In genomic region chr5:154791535-154791934, GRCh38 we compare ENCODE assay signal across 14 cellular contexts. TPM values are rescaled to one million over a fixed set of nuclear protein-coding genes. Genes with fewer than 3 reads are reported as not detected.
DNase-seq lines count a peak whose midpoint lies in the region; ATAC-seq, FAIRE-seq and TF ChIP-seq lines count a peak whose summit lies in the region.
"Had no signal": no experiment of that assay in that cellular context is flagged by ENCODE, and none has a peak within 500 bp of the region (broad histone marks: within the 10 kb centered on the region; RNA-seq: fewer than 3 reads in every experiment).

No MANE protein-coding gene starts in this region.

- POLR2A ChIA-PET in A673 (lab: Charles Lee; ENCODE audit: low non-redundant PET) = no interaction called here

- intact Hi-C loops in A673 (cut with micrococcal nuclease; ENCODE audit: unreplicated experiment) = no loop called here

- CTCF ChIA-PET in A673 (lab: Charles Lee) = no interaction called here

- DNase-seq in GM12891 (ENCODE audit: insufficient read length, low spot score) = no peak
- DNase-seq in Ammon's horn (ENCODE audit: low spot score) = no peak
- no peak for DNase-seq in A673 (ENCODE audit: low spot score)
- no peak for DNase-seq in WERI-Rb-1
- DNase-seq in RKO (ENCODE audit: low spot score) = no peak
- DNase-seq: activated naive CD4-positive, alpha-beta T cell treated with anti-CD3 and anti-CD28 coated beads for 36 hours; erythroblast; mesendoderm; NCI-H748 treated with DMSO at 0.1 percent for 48 hours; stimulated activated CD4-positive, alpha-beta T cell treated with anti-CD3 and anti-CD28 coated beads, Interleukin-1b, Interleukin-23, amount 100 ng/mL, for 48 hours had no signal

- H3K4me3 ChIP-seq in A673 (ENCODE audit: low read depth, low read length, poor library complexity, severe bottlenecking) = no peak overlapping the region
- H3K4me3 ChIP-seq in WERI-Rb-1 (ENCODE audit: low read depth, low read length) = no peak overlapping the region

- no TSS peak for BruUV-seq in A673 (replicated peaks; lab: Mats Ljungman, UMichigan)

- peak; percentile 76 for ATAC-seq in GM19452 (IDR thresholded peaks at IDR 0.05; ENCODE audit: unreplicated experiment)
- ATAC-seq in HG02798 (IDR thresholded peaks at IDR 0.05; ENCODE audit: poor library complexity, unreplicated experiment) = peak; percentile 76
- ATAC-seq in HG03460 (IDR thresholded peaks at IDR 0.05; ENCODE audit: unreplicated experiment) = peak; percentile 74

- no peak for TF ChIP-seq POLR2A in GM12891 (IDR thresholded peaks at IDR 0.05; ENCODE audit: low read depth, low read length)

- no peaks in the 10 kb centered on the region for H3K9me3 ChIP-seq in A673 (ENCODE audit: low read depth, low read length, poor library complexity, severe bottlenecking)
- H3K9me3 ChIP-seq in WERI-Rb-1 (ENCODE audit: severe bottlenecking) = no peaks in the 10 kb centered on the region

- no peak overlapping the region for H3K27ac ChIP-seq in A673 (ENCODE audit: low read depth, low read length, poor library complexity, severe bottlenecking)
- no peak overlapping the region for H3K27ac ChIP-seq in WERI-Rb-1
- H3K27ac ChIP-seq: parathyroid adenoma had no signal

- TF ChIP-seq CTCF in A673 (conservative IDR thresholded peaks at IDR 0.05; ENCODE audit: low read depth, low read length) = no peak
- no peak for TF ChIP-seq CTCF in WERI-Rb-1 (IDR thresholded peaks at IDR 0.05; ENCODE audit: low read depth, low read length)

- H3K27me3 ChIP-seq in A673 (replicated peaks; ENCODE audit: insufficient read depth, low read depth, low read length, poor library complexity) (no peaks in the 10 kb centered on the region), WERI-Rb-1 (ENCODE audit: insufficient read depth, low read depth, severe bottlenecking) (no peaks in the 10 kb centered on the region)

- no peaks in the 10 kb centered on the region for H3K4me1 ChIP-seq in A673 (ENCODE audit: insufficient read depth, low read length, poor library complexity, severe bottlenecking)

- H3K36me3 ChIP-seq in A673 (ENCODE audit: insufficient read depth, low read length, poor library complexity, severe bottlenecking) (peaks cover 54% of the 10 kb centered on the region), WERI-Rb-1 (peaks cover 62% of the 10 kb centered on the region)

- peak; percentile 71 for FAIRE-seq in GM12891 (lab: Jason Lieb, UNC)

TF ChIP-seq in GM12891, 5 proteins besides CTCF, POLR2A, EP300 and RAD21:
- TF ChIP-seq PAX5 (IDR thresholded peaks at IDR 0.05; ENCODE audit: insufficient read depth, low read length, severe bottlenecking) (no peak), POU2F2 (IDR thresholded peaks at IDR 0.05; ENCODE audit: low read depth, low read length) (peak; percentile 39; the same call in 1 of the 2 replicates), POLR2AphosphoS5 (IDR thresholded peaks at IDR 0.05; ENCODE audit: low read depth, low read length) (no peak), SPI1 (IDR thresholded peaks at IDR 0.05; ENCODE audit: low read depth, low read length) (peak; percentile 48; the same call in 1 of the 2 replicates)

RNA-seq across cellular contexts. Expression of gene LARP1, which starts 36.4 kb away (rescaled TPM):
- polyA plus RNA-seq in GM12891 (2012; ENCODE audit: low read depth, missing spikeins) = 43.5 TPM
- 257 and 269 TPM in 2 replicates for total RNA-seq in A673 (2021)

RNA-seq across cellular contexts. Expression of gene FAXDC2, which starts 58.9 kb away (rescaled TPM):
- polyA plus RNA-seq in GM12891 (2012; ENCODE audit: low read depth, missing spikeins) = 0.76 TPM
- total RNA-seq in A673 (2021) = 0.44 TPM in 1 of 2 replicates, not detected in the other
- total RNA-seq: activated naive CD4-positive, alpha-beta T cell treated with anti-CD3 and anti-CD28 coated beads for 36 hours had no signal
